Comparison of ENCODE assay signal across 1 cellular context in the genomic region with DNA sequence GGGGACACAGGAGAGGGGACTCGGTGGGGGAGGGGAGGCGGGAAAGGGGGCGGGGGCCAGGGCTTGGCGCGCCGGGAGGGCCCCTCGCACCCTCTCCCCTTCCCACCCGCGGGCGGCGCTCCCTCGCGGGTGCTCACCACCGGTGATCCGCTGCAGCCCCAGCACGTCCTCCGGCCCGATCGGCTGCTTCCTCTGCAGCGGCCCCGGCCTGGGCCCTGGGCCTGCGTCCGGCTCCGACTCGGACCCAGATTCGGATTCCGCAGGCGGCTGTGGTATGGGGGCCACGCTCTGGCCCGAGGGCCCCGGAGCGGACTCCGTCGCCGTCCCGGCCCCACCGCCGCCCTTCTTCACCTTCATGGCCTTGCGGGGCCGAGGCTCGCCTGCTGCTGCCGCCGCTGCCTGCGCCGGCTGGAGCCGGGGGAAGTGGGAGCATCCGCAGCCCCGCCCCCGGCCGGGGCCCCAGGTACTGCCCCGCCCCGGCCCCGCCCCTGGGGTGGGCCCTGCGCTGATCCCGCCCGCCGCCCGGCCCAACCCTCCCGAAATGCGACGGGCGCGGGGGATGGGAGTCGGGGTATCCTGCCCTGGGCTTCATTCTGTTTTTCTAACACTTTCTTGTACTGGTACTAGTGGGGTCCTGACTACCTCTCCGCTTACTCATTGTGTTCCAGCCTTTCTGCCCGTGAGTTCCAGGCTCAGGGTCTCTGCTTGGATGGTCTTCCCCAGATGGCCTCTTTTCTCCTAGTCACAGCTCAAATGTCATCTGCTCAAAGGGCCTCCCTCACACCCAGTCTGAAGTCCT.
A peak's percentile ranks its signal among the peaks of the same experiment; 100 is the strongest.
TF ChIP-seq lines count a peak whose summit lies in the region.

A gene (minus strand): TSS at position 424 of the 799 bp plus-strand sequence. CDS start 67 bp downstream, at position 357.

TF ChIP-seq in HepG2, 621 proteins besides CTCF, POLR2A, EP300 and RAD21 (continued from another document and continues in another):
- TF ChIP-seq, protein P1, sequence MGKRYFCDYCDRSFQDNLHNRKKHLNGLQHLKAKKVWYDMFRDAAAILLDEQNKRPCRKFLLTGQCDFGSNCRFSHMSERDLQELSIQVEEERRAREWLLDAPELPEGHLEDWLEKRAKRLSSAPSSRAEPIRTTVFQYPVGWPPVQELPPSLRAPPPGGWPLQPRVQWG (CRISPR knock-in tag; IDR thresholded peaks at IDR 0.05; ENCODE audit: borderline replicate concordance, low read depth): no peak
- TF ChIP-seq ZNF703 (CRISPR knock-in tag; IDR thresholded peaks at IDR 0.05; ENCODE audit: borderline replicate concordance): 0 out of 2 replicates have a peak, but pooled peaks have one; percentile 58
- 0 out of 2 replicates have a peak, but pooled peaks have one; percentile 48 for TF ChIP-seq NKX3-1 (CRISPR knock-in tag; IDR thresholded peaks at IDR 0.05)
- TF ChIP-seq, protein P2, sequence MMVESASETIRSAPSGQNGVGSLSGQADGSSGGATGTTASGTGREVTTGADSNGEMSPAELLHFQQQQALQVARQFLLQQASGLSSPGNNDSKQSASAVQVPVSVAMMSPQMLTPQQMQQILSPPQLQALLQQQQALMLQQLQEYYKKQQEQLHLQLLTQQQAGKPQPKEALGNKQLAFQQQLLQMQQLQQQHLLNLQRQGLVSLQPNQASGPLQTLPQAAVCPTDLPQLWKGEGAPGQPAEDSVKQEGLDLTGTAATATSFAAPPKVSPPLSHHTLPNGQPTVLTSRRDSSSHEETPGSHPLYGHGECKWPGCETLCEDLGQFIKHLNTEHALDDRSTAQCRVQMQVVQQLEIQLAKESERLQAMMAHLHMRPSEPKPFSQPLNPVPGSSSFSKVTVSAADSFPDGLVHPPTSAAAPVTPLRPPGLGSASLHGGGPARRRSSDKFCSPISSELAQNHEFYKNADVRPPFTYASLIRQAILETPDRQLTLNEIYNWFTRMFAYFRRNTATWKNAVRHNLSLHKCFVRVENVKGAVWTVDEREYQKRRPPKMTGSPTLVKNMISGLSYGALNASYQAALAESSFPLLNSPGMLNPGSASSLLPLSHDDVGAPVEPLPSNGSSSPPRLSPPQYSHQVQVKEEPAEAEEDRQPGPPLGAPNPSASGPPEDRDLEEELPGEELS (CRISPR knock-in tag; IDR thresholded peaks at IDR 0.05): no peak
- TF ChIP-seq SAP130 (CRISPR knock-in tag; IDR thresholded peaks at IDR 0.05; ENCODE audit: low read depth): peak; percentile 70
- TF ChIP-seq RXRB (CRISPR knock-in tag; IDR thresholded peaks at IDR 0.05; ENCODE audit: borderline replicate concordance): no peak
- no peak for TF ChIP-seq IRF2 (CRISPR knock-in tag; IDR thresholded peaks at IDR 0.05)
- TF ChIP-seq ZNF382 (CRISPR knock-in tag; IDR thresholded peaks at IDR 0.05; ENCODE audit: borderline replicate concordance): no peak
- TF ChIP-seq HOXA3 (CRISPR knock-in tag; IDR thresholded peaks at IDR 0.05): peak; percentile 42; the same call in 1 of the 2 replicates
- TF ChIP-seq, protein P3, sequence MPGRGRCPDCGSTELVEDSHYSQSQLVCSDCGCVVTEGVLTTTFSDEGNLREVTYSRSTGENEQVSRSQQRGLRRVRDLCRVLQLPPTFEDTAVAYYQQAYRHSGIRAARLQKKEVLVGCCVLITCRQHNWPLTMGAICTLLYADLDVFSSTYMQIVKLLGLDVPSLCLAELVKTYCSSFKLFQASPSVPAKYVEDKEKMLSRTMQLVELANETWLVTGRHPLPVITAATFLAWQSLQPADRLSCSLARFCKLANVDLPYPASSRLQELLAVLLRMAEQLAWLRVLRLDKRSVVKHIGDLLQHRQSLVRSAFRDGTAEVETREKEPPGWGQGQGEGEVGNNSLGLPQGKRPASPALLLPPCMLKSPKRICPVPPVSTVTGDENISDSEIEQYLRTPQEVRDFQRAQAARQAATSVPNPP (CRISPR knock-in tag; IDR thresholded peaks at IDR 0.05): no peak
- TF ChIP-seq ZNF777 (CRISPR knock-in tag; IDR thresholded peaks at IDR 0.05): no peak
- TF ChIP-seq ZNF780A (CRISPR knock-in tag; IDR thresholded peaks at IDR 0.05): no peak
- peak; percentile 71 for TF ChIP-seq ZNF430 (CRISPR knock-in tag; IDR thresholded peaks at IDR 0.05)
- no peak for TF ChIP-seq RORA (CRISPR knock-in tag; IDR thresholded peaks at IDR 0.05)
- TF ChIP-seq, protein P4, sequence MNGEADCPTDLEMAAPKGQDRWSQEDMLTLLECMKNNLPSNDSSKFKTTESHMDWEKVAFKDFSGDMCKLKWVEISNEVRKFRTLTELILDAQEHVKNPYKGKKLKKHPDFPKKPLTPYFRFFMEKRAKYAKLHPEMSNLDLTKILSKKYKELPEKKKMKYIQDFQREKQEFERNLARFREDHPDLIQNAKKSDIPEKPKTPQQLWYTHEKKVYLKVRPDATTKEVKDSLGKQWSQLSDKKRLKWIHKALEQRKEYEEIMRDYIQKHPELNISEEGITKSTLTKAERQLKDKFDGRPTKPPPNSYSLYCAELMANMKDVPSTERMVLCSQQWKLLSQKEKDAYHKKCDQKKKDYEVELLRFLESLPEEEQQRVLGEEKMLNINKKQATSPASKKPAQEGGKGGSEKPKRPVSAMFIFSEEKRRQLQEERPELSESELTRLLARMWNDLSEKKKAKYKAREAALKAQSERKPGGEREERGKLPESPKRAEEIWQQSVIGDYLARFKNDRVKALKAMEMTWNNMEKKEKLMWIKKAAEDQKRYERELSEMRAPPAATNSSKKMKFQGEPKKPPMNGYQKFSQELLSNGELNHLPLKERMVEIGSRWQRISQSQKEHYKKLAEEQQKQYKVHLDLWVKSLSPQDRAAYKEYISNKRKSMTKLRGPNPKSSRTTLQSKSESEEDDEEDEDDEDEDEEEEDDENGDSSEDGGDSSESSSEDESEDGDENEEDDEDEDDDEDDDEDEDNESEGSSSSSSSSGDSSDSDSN (CRISPR knock-in tag; IDR thresholded peaks at IDR 0.05): peak; percentile 70
- TF ChIP-seq, protein P5, sequence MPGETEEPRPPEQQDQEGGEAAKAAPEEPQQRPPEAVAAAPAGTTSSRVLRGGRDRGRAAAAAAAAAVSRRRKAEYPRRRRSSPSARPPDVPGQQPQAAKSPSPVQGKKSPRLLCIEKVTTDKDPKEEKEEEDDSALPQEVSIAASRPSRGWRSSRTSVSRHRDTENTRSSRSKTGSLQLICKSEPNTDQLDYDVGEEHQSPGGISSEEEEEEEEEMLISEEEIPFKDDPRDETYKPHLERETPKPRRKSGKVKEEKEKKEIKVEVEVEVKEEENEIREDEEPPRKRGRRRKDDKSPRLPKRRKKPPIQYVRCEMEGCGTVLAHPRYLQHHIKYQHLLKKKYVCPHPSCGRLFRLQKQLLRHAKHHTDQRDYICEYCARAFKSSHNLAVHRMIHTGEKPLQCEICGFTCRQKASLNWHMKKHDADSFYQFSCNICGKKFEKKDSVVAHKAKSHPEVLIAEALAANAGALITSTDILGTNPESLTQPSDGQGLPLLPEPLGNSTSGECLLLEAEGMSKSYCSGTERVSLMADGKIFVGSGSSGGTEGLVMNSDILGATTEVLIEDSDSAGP (CRISPR knock-in tag; IDR thresholded peaks at IDR 0.05; ENCODE audit: borderline replicate concordance): peak; percentile 27; the same call in 1 of the 2 replicates
- TF ChIP-seq CBX5 (CRISPR knock-in tag; IDR thresholded peaks at IDR 0.05; ENCODE audit: borderline replicate concordance): no peak
- TF ChIP-seq, protein P6, sequence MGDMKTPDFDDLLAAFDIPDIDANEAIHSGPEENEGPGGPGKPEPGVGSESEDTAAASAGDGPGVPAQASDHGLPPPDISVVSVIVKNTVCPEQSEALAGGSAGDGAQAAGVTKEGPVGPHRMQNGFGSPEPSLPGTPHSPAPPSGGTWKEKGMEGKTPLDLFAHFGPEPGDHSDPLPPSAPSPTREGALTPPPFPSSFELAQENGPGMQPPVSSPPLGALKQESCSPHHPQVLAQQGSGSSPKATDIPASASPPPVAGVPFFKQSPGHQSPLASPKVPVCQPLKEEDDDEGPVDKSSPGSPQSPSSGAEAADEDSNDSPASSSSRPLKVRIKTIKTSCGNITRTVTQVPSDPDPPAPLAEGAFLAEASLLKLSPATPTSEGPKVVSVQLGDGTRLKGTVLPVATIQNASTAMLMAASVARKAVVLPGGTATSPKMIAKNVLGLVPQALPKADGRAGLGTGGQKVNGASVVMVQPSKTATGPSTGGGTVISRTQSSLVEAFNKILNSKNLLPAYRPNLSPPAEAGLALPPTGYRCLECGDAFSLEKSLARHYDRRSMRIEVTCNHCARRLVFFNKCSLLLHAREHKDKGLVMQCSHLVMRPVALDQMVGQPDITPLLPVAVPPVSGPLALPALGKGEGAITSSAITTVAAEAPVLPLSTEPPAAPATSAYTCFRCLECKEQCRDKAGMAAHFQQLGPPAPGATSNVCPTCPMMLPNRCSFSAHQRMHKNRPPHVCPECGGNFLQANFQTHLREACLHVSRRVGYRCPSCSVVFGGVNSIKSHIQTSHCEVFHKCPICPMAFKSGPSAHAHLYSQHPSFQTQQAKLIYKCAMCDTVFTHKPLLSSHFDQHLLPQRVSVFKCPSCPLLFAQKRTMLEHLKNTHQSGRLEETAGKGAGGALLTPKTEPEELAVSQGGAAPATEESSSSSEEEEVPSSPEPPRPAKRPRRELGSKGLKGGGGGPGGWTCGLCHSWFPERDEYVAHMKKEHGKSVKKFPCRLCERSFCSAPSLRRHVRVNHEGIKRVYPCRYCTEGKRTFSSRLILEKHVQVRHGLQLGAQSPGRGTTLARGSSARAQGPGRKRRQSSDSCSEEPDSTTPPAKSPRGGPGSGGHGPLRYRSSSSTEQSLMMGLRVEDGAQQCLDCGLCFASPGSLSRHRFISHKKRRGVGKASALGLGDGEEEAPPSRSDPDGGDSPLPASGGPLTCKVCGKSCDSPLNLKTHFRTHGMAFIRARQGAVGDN (CRISPR knock-in tag; IDR thresholded peaks at IDR 0.05): peak; percentile 78
- no peak for TF ChIP-seq SMC3 (IDR thresholded peaks at IDR 0.05; ENCODE audit: low read length)
- TF ChIP-seq ZNF30 (CRISPR knock-in tag; IDR thresholded peaks at IDR 0.05): 0 out of 2 replicates have a peak, but pooled peaks have one; percentile 43
- TF ChIP-seq, protein P7, sequence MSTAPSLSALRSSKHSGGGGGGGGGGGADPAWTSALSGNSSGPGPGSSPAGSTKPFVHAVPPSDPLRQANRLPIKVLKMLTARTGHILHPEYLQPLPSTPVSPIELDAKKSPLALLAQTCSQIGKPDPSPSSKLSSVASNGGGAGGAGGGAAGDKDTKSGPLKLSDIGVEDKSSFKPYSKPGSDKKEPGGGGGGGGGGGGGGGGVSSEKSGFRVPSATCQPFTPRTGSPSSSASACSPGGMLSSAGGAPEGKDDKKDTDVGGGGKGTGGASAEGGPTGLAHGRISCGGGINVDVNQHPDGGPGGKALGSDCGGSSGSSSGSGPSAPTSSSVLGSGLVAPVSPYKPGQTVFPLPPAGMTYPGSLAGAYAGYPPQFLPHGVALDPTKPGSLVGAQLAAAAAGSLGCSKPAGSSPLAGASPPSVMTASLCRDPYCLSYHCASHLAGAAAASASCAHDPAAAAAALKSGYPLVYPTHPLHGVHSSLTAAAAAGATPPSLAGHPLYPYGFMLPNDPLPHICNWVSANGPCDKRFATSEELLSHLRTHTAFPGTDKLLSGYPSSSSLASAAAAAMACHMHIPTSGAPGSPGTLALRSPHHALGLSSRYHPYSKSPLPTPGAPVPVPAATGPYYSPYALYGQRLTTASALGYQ (CRISPR knock-in tag; IDR thresholded peaks at IDR 0.05): peak; percentile 51; the same call in 1 of the 2 replicates
- TF ChIP-seq HNRNPK (IDR thresholded peaks at IDR 0.05; ENCODE audit: low read depth, low read length, poor library complexity, severe bottlenecking): peak; percentile 95
- no peak for TF ChIP-seq ZMYM2 (CRISPR knock-in tag; IDR thresholded peaks at IDR 0.05)
- peak; percentile 64; the same call in 1 of the 2 replicates for TF ChIP-seq IRX3 (CRISPR knock-in tag; IDR thresholded peaks at IDR 0.05; ENCODE audit: borderline replicate concordance, low read depth)
- TF ChIP-seq, protein P8, sequence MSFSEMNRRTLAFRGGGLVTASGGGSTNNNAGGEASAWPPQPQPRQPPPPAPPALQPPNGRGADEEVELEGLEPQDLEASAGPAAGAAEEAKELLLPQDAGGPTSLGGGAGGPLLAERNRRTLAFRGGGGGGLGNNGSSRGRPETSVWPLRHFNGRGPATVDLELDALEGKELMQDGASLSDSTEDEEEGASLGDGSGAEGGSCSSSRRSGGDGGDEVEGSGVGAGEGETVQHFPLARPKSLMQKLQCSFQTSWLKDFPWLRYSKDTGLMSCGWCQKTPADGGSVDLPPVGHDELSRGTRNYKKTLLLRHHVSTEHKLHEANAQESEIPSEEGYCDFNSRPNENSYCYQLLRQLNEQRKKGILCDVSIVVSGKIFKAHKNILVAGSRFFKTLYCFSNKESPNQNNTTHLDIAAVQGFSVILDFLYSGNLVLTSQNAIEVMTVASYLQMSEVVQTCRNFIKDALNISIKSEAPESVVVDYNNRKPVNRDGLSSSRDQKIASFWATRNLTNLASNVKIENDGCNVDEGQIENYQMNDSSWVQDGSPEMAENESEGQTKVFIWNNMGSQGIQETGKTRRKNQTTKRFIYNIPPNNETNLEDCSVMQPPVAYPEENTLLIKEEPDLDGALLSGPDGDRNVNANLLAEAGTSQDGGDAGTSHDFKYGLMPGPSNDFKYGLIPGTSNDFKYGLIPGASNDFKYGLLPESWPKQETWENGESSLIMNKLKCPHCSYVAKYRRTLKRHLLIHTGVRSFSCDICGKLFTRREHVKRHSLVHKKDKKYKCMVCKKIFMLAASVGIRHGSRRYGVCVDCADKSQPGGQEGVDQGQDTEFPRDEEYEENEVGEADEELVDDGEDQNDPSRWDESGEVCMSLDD (CRISPR knock-in tag; IDR thresholded peaks at IDR 0.05; ENCODE audit: borderline replicate concordance): no peak
- TF ChIP-seq POLR2G (IDR thresholded peaks at IDR 0.05; ENCODE audit: low read depth, low read length): peak; percentile 74
- TF ChIP-seq, protein P9, sequence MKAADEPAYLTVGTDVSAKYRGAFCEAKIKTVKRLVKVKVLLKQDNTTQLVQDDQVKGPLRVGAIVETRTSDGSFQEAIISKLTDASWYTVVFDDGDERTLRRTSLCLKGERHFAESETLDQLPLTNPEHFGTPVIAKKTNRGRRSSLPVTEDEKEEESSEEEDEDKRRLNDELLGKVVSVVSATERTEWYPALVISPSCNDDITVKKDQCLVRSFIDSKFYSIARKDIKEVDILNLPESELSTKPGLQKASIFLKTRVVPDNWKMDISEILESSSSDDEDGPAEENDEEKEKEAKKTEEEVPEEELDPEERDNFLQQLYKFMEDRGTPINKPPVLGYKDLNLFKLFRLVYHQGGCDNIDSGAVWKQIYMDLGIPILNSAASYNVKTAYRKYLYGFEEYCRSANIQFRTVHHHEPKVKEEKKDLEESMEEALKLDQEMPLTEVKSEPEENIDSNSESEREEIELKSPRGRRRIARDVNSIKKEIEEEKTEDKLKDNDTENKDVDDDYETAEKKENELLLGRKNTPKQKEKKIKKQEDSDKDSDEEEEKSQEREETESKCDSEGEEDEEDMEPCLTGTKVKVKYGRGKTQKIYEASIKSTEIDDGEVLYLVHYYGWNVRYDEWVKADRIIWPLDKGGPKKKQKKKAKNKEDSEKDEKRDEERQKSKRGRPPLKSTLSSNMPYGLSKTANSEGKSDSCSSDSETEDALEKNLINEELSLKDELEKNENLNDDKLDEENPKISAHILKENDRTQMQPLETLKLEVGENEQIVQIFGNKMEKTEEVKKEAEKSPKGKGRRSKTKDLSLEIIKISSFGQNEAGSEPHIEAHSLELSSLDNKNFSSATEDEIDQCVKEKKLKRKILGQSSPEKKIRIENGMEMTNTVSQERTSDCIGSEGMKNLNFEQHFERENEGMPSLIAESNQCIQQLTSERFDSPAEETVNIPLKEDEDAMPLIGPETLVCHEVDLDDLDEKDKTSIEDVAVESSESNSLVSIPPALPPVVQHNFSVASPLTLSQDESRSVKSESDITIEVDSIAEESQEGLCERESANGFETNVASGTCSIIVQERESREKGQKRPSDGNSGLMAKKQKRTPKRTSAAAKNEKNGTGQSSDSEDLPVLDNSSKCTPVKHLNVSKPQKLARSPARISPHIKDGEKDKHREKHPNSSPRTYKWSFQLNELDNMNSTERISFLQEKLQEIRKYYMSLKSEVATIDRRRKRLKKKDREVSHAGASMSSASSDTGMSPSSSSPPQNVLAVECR (CRISPR knock-in tag; IDR thresholded peaks at IDR 0.05; ENCODE audit: borderline replicate concordance): peak; percentile 61; the same call in 1 of the 2 replicates
